ENCODE assay signal across 8 cellular contexts in the genomic region with DNA sequence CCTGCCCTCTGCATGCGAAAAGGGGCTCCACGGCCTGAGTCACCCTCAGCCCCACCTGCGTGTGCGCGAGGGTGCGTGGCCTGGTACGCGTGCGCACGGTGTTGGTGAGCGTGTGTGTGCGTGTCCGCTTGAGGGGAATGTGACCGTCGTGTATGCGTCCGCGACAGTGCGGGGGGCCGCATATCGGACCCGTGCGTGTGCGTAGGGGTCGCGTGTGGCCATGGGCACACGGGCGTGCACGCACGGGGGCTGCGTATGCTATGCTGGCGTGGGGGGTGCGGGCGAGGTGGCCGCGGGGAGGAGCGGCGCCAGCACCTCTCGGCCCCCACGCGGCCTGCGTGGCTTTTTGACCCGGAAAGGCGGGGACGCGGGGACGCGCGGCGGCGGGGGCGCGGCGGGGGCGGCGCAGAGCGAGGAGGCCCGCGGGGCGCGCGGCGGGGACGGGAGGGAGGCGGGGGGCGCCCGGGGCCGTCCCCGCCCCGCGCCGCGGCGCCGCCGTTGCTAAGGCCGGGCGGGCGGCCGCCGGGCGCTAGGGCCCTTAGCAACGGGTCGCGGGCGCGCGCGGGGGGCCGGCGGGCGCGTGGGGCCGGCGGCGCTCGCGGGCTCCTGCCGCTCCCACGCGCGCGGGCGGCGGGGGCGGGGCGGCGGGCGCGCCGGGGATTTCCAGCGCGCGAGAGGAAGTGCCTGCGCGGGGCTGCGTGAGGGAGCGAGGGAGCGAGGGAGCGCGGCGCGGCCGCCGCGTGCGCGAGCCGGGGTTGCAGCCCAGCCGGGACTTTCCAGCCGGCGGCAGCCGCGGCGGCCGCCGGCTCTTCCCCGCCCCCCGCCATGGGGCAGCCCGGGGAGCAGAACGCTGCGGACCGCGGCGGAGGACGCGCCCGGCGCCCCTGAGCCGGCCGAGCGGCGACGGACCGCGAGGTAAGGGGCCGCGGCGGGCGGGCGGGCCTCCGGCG. TPM values are rescaled to one million over a fixed set of nuclear protein-coding genes. Genes with fewer than 3 reads are reported as not detected.
DNase-seq lines count a peak whose midpoint lies in the region; ATAC-seq and TF ChIP-seq lines count a peak whose summit lies in the region.

A gene with protein sequence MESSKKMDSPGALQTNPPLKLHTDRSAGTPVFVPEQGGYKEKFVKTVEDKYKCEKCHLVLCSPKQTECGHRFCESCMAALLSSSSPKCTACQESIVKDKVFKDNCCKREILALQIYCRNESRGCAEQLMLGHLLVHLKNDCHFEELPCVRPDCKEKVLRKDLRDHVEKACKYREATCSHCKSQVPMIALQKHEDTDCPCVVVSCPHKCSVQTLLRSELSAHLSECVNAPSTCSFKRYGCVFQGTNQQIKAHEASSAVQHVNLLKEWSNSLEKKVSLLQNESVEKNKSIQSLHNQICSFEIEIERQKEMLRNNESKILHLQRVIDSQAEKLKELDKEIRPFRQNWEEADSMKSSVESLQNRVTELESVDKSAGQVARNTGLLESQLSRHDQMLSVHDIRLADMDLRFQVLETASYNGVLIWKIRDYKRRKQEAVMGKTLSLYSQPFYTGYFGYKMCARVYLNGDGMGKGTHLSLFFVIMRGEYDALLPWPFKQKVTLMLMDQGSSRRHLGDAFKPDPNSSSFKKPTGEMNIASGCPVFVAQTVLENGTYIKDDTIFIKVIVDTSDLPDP (plus strand): TSS at position 689 of the 950 bp plus-strand sequence. CDS start 92,753 bp downstream, outside the sequence.

- POLR2A ChIA-PET in SK-N-SH (lab: Yijun Ruan, JAX): no interaction called here

- no peaks in the 10 kb centered on the region for H3K9me3 Mint-ChIP-seq in activated naive CD4-positive, alpha-beta T cell treated with anti-CD3 and anti-CD28 coated beads, Interleukin-2, amount 50 U/mL, for 72 hours

- intact Hi-C loops in ovary (cut with DNase I): no loop called here

- H3K4me3 ChIP-seq in AG09309 (ENCODE audit: control insufficient read depth, low read depth, low read length) (peak within 1 kb of the TSS; percentile 38), SK-N-SH (ENCODE audit: low read depth in 2 of 2, low read length in 1 of 2) (peak within 1 kb of the TSS; percentile 85 to 86), ovary (peak within 1 kb of the TSS; percentile 51), thymus (ENCODE audit: low read length) (peak within 1 kb of the TSS; percentile 73)

- H3F3A ChIP-seq in SK-N-SH (replicated peaks; ENCODE audit: insufficient read depth): peaks cover 20% of the 10 kb centered on the region

- TF ChIP-seq POLR2A in ovary (IDR thresholded peaks at IDR 0.05): no peak

- H3K9ac ChIP-seq in SK-N-SH: peak within 1 kb of the TSS; percentile 88

- H3K9me2 ChIP-seq in SK-N-SH: no peaks in the 10 kb centered on the region

- no peaks in the 10 kb centered on the region for H3K9me3 ChIP-seq in SK-N-SH
- no peaks in the 10 kb centered on the region for H3K9me3 ChIP-seq in ovary
- H3K9me3 ChIP-seq in thymus (ENCODE audit: control insufficient read depth): no peaks in the 10 kb centered on the region

- H3K27ac Mint-ChIP-seq in activated naive CD4-positive, alpha-beta T cell treated with anti-CD3 and anti-CD28 coated beads, Interleukin-2, amount 50 U/mL, for 72 hours: peak within 1 kb of the TSS; percentile 91 to 96

- H3K36me3 Mint-ChIP-seq in activated naive CD4-positive, alpha-beta T cell treated with anti-CD3 and anti-CD28 coated beads, Interleukin-2, amount 50 U/mL, for 72 hours: peaks cover 32 to 33% of the 10 kb centered on the region in 2 donors

- ATAC-seq in GM19023 (IDR thresholded peaks at IDR 0.05; ENCODE audit: unreplicated experiment) (peak; percentile 56), HG03432 (IDR thresholded peaks at IDR 0.05; ENCODE audit: unreplicated experiment) (peak; percentile 66)
- peak; percentile 71 to 75 for ATAC-seq in activated naive CD4-positive, alpha-beta T cell treated with anti-CD3 and anti-CD28 coated beads, Interleukin-2, amount 50 U/mL, for 72 hours

- WGBS in SK-N-SH (ENCODE audit: low lambda C conversion rate): 48% methylated on average over 51 of the region's 163 CpGs
- 13 to 39% (median 19%) methylated on average over 52 to 144 of the region's 163 CpGs for WGBS in ovary, 3 donors
- WGBS in thymus: 18% methylated on average over 160 of the region's 163 CpGs

- TF ChIP-seq CTCF in AG09309 (IDR thresholded peaks at IDR 0.05; ENCODE audit: control insufficient read depth, insufficient read depth, low read depth, low read length, missing control alignments) (no peak), SK-N-SH (IDR thresholded peaks at IDR 0.05) (no peak), ovary (IDR thresholded peaks at IDR 0.05) (no peak)

- peak within 1 kb of the TSS; percentile 75 for H3K4me2 ChIP-seq in SK-N-SH

- H3K36me3 ChIP-seq in SK-N-SH (replicated peaks in 1 of 2; ENCODE audit: control insufficient read depth in 1 of 2, insufficient read depth in 2 of 2, low read length in 1 of 2) (no peaks in the 10 kb centered on the region), ovary (no peaks in the 10 kb centered on the region), thymus (ENCODE audit: control insufficient read depth, insufficient read depth) (no peaks in the 10 kb centered on the region)

- DNase-seq in AG09309 (ENCODE audit: low read depth) (no peak), SK-N-SH (peak; percentile 93), glomerular visceral epithelial cell (ENCODE audit: extremely low spot score) (peak; percentile 87), ovary (peak; percentile 56 to 83 (median 69))
- DNase-seq in activated naive CD4-positive, alpha-beta T cell treated with anti-CD3 and anti-CD28 coated beads, Interleukin-2, amount 50 U/mL, for 72 hours (ENCODE audit: low spot score in 2 of 2): peak; percentile 78 to 85

- no peak for TF ChIP-seq RAD21 in SK-N-SH (IDR thresholded peaks at IDR 0.05; ENCODE audit: low read length)

- H3K27me3 ChIP-seq in SK-N-SH (ENCODE audit: insufficient read depth): no peaks in the 10 kb centered on the region
- H3K27me3 ChIP-seq in ovary: no peaks in the 10 kb centered on the region
- no peaks in the 10 kb centered on the region for H3K27me3 ChIP-seq in thymus (ENCODE audit: control insufficient read depth, insufficient read depth)

- TF ChIP-seq EP300 in SK-N-SH (IDR thresholded peaks at IDR 0.05; ENCODE audit: borderline replicate concordance in 1 of 2, low read depth in 1 of 2, low read length in 1 of 2) (no peak), ovary (IDR thresholded peaks at IDR 0.05) (no peak)

- peaks cover 40% of the 10 kb centered on the region for H3K79me2 ChIP-seq in SK-N-SH (ENCODE audit: insufficient read depth)

- H2AFZ ChIP-seq in SK-N-SH (ENCODE audit: low read depth): peak within 1 kb of the TSS; percentile 87

- H3K27ac ChIP-seq in SK-N-SH (ENCODE audit: low read depth in 2 of 2, low read length in 1 of 2) (peak within 1 kb of the TSS; percentile 61 to 65), ovary (peak within 1 kb of the TSS; percentile 81 to 86), thymus (ENCODE audit: low read depth) (peak within 1 kb of the TSS; percentile 82)

- CTCF ChIA-PET in SK-N-SH (lab: Yijun Ruan, JAX): no interaction called here

- peaks cover 32% of the 10 kb centered on the region for H4K20me1 ChIP-seq in SK-N-SH (ENCODE audit: insufficient read depth)

- H3K4me1 ChIP-seq in SK-N-SH (ENCODE audit: control insufficient read depth in 1 of 2, insufficient read depth in 2 of 2, low read depth in 1 of 2, low read length in 1 of 2): peaks cover 12 to 29% of the 10 kb centered on the region in 2 experiments; a peak in 3 of 4 replicates
- no peaks in the 10 kb centered on the region for H3K4me1 ChIP-seq in ovary (ENCODE audit: insufficient read depth)
- no peaks in the 10 kb centered on the region for H3K4me1 ChIP-seq in thymus (ENCODE audit: control insufficient read depth, insufficient read depth, low read length)

TF ChIP-seq in SK-N-SH, 30 proteins besides CTCF, POLR2A, EP300 and RAD21:
- TF ChIP-seq POLR2AphosphoS5 (IDR thresholded peaks at IDR 0.05; ENCODE audit: low read depth, low read length) (no peak), ELF1 (IDR thresholded peaks at IDR 0.05) (no peak), MXI1 (IDR thresholded peaks at IDR 0.05; ENCODE audit: low read depth, low read length) (no peak), NRF1 (IDR thresholded peaks at IDR 0.05; ENCODE audit: low read depth, low read length) (peak; percentile 50; the same call in 1 of the 2 replicates), YY1 (IDR thresholded peaks at IDR 0.05; ENCODE audit: low read depth) (no peak), USF1 (IDR thresholded peaks at IDR 0.05; ENCODE audit: borderline replicate concordance, low read depth) (no peak), JUND (IDR thresholded peaks at IDR 0.05) (no peak), RCOR1 (IDR thresholded peaks at IDR 0.05; ENCODE audit: low read length) (no peak)
- TF ChIP-seq, protein P1, sequence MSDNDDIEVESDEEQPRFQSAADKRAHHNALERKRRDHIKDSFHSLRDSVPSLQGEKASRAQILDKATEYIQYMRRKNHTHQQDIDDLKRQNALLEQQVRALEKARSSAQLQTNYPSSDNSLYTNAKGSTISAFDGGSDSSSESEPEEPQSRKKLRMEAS (IDR thresholded peaks at IDR 0.05; ENCODE audit: low read depth): peak; percentile 34; the same call in 1 of the 2 replicates

RNA-seq across cellular contexts. Expression of the gene that starts here (rescaled TPM):
- polyA plus RNA-seq in SK-N-SH (2012; rRNA removed) (16.5 and 17.9 TPM in 2 replicates), ovary (1 to 10 TPM; 2.9 to 7.1 TPM), thymus (9.2 TPM)
- polyA plus RNA-seq in SK-N-SH (2012; cell fraction: cytosol; rRNA removed): 14.6 and 16.4 TPM in 2 replicates
- polyA plus RNA-seq in SK-N-SH (2012; cell fraction: nucleus; rRNA removed): 21.0 and 31.9 TPM in 2 replicates
- total RNA-seq in activated naive CD4-positive, alpha-beta T cell treated with anti-CD3 and anti-CD28 coated beads, Interleukin-2, amount 50 U/mL, for 72 hours: 10 to 100 TPM; 54.9 to 97.0 TPM
- total RNA-seq in ovary: 10 to 100 TPM in 5 of 7 donors, 1 to 10 TPM in 2; 6.3 to 17.0 (median 15.5) TPM
